1 cellular context compared by ENCODE assay signal in genomic region chr3:46750555-46751038, GRCh38.
TF ChIP-seq lines count a peak whose summit lies in the region.

No MANE protein-coding gene starts in this region.

TF ChIP-seq in K562, 482 proteins besides CTCF, POLR2A, EP300 and RAD21 (continued from another document and continues in another):
- TF ChIP-seq, protein P1, sequence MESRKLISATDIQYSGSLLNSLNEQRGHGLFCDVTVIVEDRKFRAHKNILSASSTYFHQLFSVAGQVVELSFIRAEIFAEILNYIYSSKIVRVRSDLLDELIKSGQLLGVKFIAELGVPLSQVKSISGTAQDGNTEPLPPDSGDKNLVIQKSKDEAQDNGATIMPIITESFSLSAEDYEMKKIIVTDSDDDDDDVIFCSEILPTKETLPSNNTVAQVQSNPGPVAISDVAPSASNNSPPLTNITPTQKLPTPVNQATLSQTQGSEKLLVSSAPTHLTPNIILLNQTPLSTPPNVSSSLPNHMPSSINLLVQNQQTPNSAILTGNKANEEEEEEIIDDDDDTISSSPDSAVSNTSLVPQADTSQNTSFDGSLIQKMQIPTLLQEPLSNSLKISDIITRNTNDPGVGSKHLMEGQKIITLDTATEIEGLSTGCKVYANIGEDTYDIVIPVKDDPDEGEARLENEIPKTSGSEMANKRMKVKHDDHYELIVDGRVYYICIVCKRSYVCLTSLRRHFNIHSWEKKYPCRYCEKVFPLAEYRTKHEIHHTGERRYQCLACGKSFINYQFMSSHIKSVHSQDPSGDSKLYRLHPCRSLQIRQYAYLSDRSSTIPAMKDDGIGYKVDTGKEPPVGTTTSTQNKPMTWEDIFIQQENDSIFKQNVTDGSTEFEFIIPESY (CRISPR knock-in tag; IDR thresholded peaks at IDR 0.05), result peak; percentile 88
- TF ChIP-seq YY1 (IDR thresholded peaks at IDR 0.05; ENCODE audit: borderline replicate concordance in 1 of 3, control insufficient read depth in 1 of 3, extremely low read depth in 1 of 3, insufficient read depth in 3 of 3, insufficient read length in 1 of 3, insufficient replicate concordance in 2 of 3, low read depth in 1 of 3, low read length in 2 of 3), result peak in 1 of 3 experiments; percentile 37
- TF ChIP-seq HCFC1 (IDR thresholded peaks at IDR 0.05; ENCODE audit: low read depth, low read length), result no peak
- TF ChIP-seq TFAP4 (CRISPR knock-in tag; IDR thresholded peaks at IDR 0.05; ENCODE audit: borderline replicate concordance), result peak; percentile 51; the same call in 1 of the 2 replicates
- TF ChIP-seq SMAD1 (IDR thresholded peaks at IDR 0.05; ENCODE audit: low read depth, low read length, partially characterized antibody), result no peak
- 0 out of 2 replicates have a peak, but pooled peaks have one; percentile 46 for TF ChIP-seq ZBTB49 (CRISPR knock-in tag; IDR thresholded peaks at IDR 0.05; ENCODE audit: borderline replicate concordance)
- TF ChIP-seq KAT7 (CRISPR knock-in tag; IDR thresholded peaks at IDR 0.05; ENCODE audit: borderline replicate concordance), result no peak
- no peak for TF ChIP-seq ZBED1 (IDR thresholded peaks at IDR 0.05)
- no peak for TF ChIP-seq UBTF (IDR thresholded peaks at IDR 0.05; ENCODE audit: borderline replicate concordance in 1 of 2, low read depth in 2 of 2, low read length in 2 of 2)
- TF ChIP-seq, protein P2, sequence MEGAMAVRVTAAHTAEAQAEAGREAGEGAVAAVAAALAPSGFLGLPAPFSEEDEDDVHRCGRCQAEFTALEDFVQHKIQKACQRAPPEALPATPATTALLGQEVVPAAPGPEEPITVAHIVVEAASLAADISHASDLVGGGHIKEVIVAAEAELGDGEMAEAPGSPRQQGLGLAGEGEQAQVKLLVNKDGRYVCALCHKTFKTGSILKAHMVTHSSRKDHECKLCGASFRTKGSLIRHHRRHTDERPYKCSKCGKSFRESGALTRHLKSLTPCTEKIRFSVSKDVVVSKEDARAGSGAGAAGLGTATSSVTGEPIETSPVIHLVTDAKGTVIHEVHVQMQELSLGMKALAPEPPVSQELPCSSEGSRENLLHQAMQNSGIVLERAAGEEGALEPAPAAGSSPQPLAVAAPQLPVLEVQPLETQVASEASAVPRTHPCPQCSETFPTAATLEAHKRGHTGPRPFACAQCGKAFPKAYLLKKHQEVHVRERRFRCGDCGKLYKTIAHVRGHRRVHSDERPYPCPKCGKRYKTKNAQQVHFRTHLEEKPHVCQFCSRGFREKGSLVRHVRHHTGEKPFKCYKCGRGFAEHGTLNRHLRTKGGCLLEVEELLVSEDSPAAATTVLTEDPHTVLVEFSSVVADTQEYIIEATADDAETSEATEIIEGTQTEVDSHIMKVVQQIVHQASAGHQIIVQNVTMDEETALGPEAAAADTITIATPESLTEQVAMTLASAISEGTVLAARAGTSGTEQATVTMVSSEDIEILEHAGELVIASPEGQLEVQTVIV (CRISPR knock-in tag; IDR thresholded peaks at IDR 0.05; ENCODE audit: borderline replicate concordance), result no peak
- TF ChIP-seq CAMTA2 (CRISPR knock-in tag; conservative IDR thresholded peaks at IDR 0.05), result no peak
- TF ChIP-seq POLR2B (IDR thresholded peaks at IDR 0.05; ENCODE audit: low read depth, partially characterized antibody), result no peak
- no peak for TF ChIP-seq PHF20 (IDR thresholded peaks at IDR 0.05; ENCODE audit: partially characterized antibody)
- TF ChIP-seq BMI1 (IDR thresholded peaks at IDR 0.05; ENCODE audit: low read length), result no peak
- TF ChIP-seq CTCFL (IDR thresholded peaks at IDR 0.05; ENCODE audit: borderline replicate concordance, insufficient read depth, low read depth, low read length, poor library complexity, severe bottlenecking), result no peak
- no peak for TF ChIP-seq MCM7 (IDR thresholded peaks at IDR 0.05)
- no peak for TF ChIP-seq U2AF2 (optimal IDR thresholded peaks at IDR 0.05; ENCODE audit: low read depth, low read length)
- TF ChIP-seq SIN3B (IDR thresholded peaks at IDR 0.05; ENCODE audit: low read depth), result no peak
- no peak for TF ChIP-seq RBBP5 (IDR thresholded peaks at IDR 0.05; ENCODE audit: borderline replicate concordance, insufficient read depth, low read length, poor library complexity, severe bottlenecking)
- no peak for TF ChIP-seq ZNF764 (CRISPR knock-in tag; IDR thresholded peaks at IDR 0.05; ENCODE audit: low read depth)
- no peak for TF ChIP-seq SP2 (IDR thresholded peaks at IDR 0.05; ENCODE audit: extremely low read depth, low read depth, low read length, poor library complexity, severe bottlenecking)
- TF ChIP-seq ZNF23 (CRISPR knock-in tag; IDR thresholded peaks at IDR 0.05), result no peak
- TF ChIP-seq MCM2 (IDR thresholded peaks at IDR 0.05; ENCODE audit: low read depth), result no peak
- TF ChIP-seq FOXP1 (CRISPR knock-in tag; IDR thresholded peaks at IDR 0.05), result peak; percentile 80
- TF ChIP-seq CREB3L1 (IDR thresholded peaks at IDR 0.05; ENCODE audit: borderline replicate concordance, low read depth), result peak; percentile 60; the same call in 1 of the 2 replicates
- TF ChIP-seq BRCA1 (IDR thresholded peaks at IDR 0.05), result no peak
- no peak for TF ChIP-seq BRCA1 (CRISPR knock-in tag; IDR thresholded peaks at IDR 0.05)
- no peak for TF ChIP-seq TRIM24 (IDR thresholded peaks at IDR 0.05)
- peak; percentile 58; the same call in 1 of the 2 replicates for TF ChIP-seq EP400 (IDR thresholded peaks at IDR 0.05)
- TF ChIP-seq, protein P3, sequence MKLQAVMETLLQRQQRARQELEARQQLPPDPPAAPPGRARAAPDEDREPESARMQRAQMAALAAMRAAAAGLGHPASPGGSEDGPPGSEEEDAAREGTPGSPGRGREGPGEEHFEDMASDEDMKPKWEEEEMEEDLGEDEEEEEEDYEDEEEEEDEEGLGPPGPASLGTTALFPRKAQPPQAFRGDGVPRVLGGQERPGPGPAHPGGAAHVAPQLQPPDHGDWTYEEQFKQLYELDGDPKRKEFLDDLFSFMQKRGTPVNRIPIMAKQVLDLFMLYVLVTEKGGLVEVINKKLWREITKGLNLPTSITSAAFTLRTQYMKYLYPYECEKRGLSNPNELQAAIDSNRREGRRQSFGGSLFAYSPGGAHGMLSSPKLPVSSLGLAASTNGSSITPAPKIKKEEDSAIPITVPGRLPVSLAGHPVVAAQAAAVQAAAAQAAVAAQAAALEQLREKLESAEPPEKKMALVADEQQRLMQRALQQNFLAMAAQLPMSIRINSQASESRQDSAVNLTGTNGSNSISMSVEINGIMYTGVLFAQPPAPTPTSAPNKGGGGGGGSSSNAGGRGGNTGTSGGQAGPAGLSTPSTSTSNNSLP (IDR thresholded peaks at IDR 0.05; ENCODE audit: borderline replicate concordance, low read depth, low read length), result no peak
- TF ChIP-seq PBX2 (CRISPR knock-in tag; IDR thresholded peaks at IDR 0.05; ENCODE audit: low read depth), result no peak
- no peak for TF ChIP-seq PBX2 (tag; conservative IDR thresholded peaks at IDR 0.05; ENCODE audit: low read depth)
- TF ChIP-seq EHMT2 (IDR thresholded peaks at IDR 0.05), result no peak
- TF ChIP-seq NBN (IDR thresholded peaks at IDR 0.05; ENCODE audit: low read depth), result no peak
- TF ChIP-seq, protein P4, sequence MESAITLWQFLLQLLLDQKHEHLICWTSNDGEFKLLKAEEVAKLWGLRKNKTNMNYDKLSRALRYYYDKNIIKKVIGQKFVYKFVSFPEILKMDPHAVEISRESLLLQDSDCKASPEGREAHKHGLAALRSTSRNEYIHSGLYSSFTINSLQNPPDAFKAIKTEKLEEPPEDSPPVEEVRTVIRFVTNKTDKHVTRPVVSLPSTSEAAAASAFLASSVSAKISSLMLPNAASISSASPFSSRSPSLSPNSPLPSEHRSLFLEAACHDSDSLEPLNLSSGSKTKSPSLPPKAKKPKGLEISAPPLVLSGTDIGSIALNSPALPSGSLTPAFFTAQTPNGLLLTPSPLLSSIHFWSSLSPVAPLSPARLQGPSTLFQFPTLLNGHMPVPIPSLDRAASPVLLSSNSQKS (CRISPR knock-in tag; IDR thresholded peaks at IDR 0.05), result no peak
